24 cellular contexts compared by ENCODE assay signal in genomic region chr11:95516786-95517185, GRCh38.
A peak's percentile ranks its signal among the peaks of the same experiment; 100 is the strongest.
DNase-seq lines count a peak whose midpoint lies in the region; ATAC-seq and TF ChIP-seq lines count a peak whose summit lies in the region.
"Had no signal": no experiment of that assay in that cellular context is flagged by ENCODE, and none has a peak within 500 bp of the region (broad histone marks: within the 10 kb centered on the region; RNA-seq: fewer than 3 reads in every experiment).

No MANE protein-coding gene starts in this region.

- peak; percentile 58 for DNase-seq in GM04504 (ENCODE audit: low read depth)
- DNase-seq in adipocyte (ENCODE audit: low read depth): peak; percentile 86
- DNase-seq in fibroblast of lung (ENCODE audit: low read depth in 2 of 2): peak; percentile 56 to 96
- peak; percentile 93 for DNase-seq in skeletal muscle cell (ENCODE audit: low read depth)
- no peak for DNase-seq in NCI-H1417 treated with DMSO at 0.1 percent for 48 hours (lab: John Stamatoyannopoulos, UW)
- DNase-seq in body of pancreas: no peak
- DNase-seq in progenitor cell of endocrine pancreas (ENCODE audit: low spot score, unreplicated experiment): no peak
- DNase-seq in Karpas-422: no peak
- DNase-seq: activated B cell treated with CpG ODN at 0.5 μM for 24 hours; activated CD8-positive, alpha-beta T cell treated with anti-CD3 and anti-CD28 coated beads for 36 hours; activated naive CD4-positive, alpha-beta T cell treated with anti-CD3 and anti-CD28 coated beads for 36 hours; activated T-cell treated with anti-CD3 and anti-CD28 coated beads, Interleukin-2, amount 50 U/mL, for 1 hour; brain microvascular endothelial cell; dermis blood vessel endothelial cell; EL; heart right ventricle; NCI-H1105 treated with DMSO at 0.1 percent for 48 hours; occipital lobe; OCI-M1; stimulated activated CD4-positive, alpha-beta T cell treated with anti-CD3 and anti-CD28 coated beads, Interleukin-15, amount 100 ng/mL, for 24 hours; T-helper 2 cell had no signal

- H3K79me2 ChIP-seq in fibroblast of lung (ENCODE audit: control insufficient read depth, insufficient read depth, low read length) (no peaks in the 10 kb centered on the region), Karpas-422 (ENCODE audit: low read length) (no peaks in the 10 kb centered on the region)

- 77 to 86% methylated on average over 2 of the region's 2 CpGs for WGBS in body of pancreas, 2 donors

- no peak overlapping the region for H3K4me2 ChIP-seq in fibroblast of lung (ENCODE audit: extremely low read depth, insufficient read depth, low read length)
- no peak overlapping the region for H3K4me2 ChIP-seq in Karpas-422 (ENCODE audit: low read depth, low read length, poor library complexity, severe bottlenecking)

- H3K27ac ChIP-seq in fibroblast of lung (ENCODE audit: insufficient read depth, low read length): no peak overlapping the region
- no peak overlapping the region for H3K27ac ChIP-seq in body of pancreas
- H3K27ac ChIP-seq in Karpas-422 (ENCODE audit: low read length): no peak overlapping the region
- H3K27ac ChIP-seq: brain microvascular endothelial cell, heart right ventricle, SJSA1, thoracic aorta had no signal

- no peak overlapping the region for H3K4me3 Mint-ChIP-seq in progenitor cell of endocrine pancreas (ENCODE audit: low read depth)
- H3K4me3 Mint-ChIP-seq: activated B cell treated with CpG ODN at 0.5 μM for 24 hours; activated CD8-positive, alpha-beta T cell treated with anti-CD3 and anti-CD28 coated beads for 36 hours; activated naive CD4-positive, alpha-beta T cell treated with anti-CD3 and anti-CD28 coated beads for 36 hours; B cell had no signal

- H3K27me3 ChIP-seq in adipocyte (replicated peaks; ENCODE audit: control insufficient read depth, insufficient read depth, low read length): no peaks in the 10 kb centered on the region
- H3K27me3 ChIP-seq in fibroblast of lung (ENCODE audit: control insufficient read depth, insufficient read depth, low read length): no peaks in the 10 kb centered on the region
- H3K27me3 ChIP-seq in body of pancreas: no peaks in the 10 kb centered on the region
- H3K27me3 ChIP-seq in Karpas-422 (ENCODE audit: low read length): 0 out of 2 replicates have a peak, but pooled peaks cover 3% of the 10 kb centered on the region
- H3K27me3 ChIP-seq: brain microvascular endothelial cell, heart right ventricle, SJSA1 had no signal

- H4K20me1 ChIP-seq in fibroblast of lung (ENCODE audit: control insufficient read depth, extremely low read depth, insufficient read depth, low read length) (no peaks in the 10 kb centered on the region), Karpas-422 (ENCODE audit: insufficient read depth, low read depth, low read length) (no peaks in the 10 kb centered on the region)

- TF ChIP-seq CTCF in fibroblast of lung (conservative IDR thresholded peaks at IDR 0.05 in 1 of 2, IDR thresholded peaks at IDR 0.05 in 1 of 2; ENCODE audit: low read depth in 1 of 2, low read length in 2 of 2): no peak
- no peak for TF ChIP-seq CTCF in body of pancreas (IDR thresholded peaks at IDR 0.05)
- TF ChIP-seq CTCF in progenitor cell of endocrine pancreas (IDR thresholded peaks at IDR 0.05; ENCODE audit: unreplicated experiment): no peak

- no peak for TF ChIP-seq POLR2A in body of pancreas (IDR thresholded peaks at IDR 0.05)

- H3K4me3 ChIP-seq in adipocyte (ENCODE audit: low read length) (no peak overlapping the region), fibroblast of lung (replicated peaks in 1 of 4; ENCODE audit: control extremely low read depth in 1 of 4, insufficient read depth in 1 of 4, low read depth in 3 of 4, low read length in 4 of 4) (no peak overlapping the region), skeletal muscle cell (ENCODE audit: low read depth, low read length) (no peak overlapping the region), body of pancreas (no peak overlapping the region), Karpas-422 (ENCODE audit: low read length) (no peak overlapping the region)
- H3K4me3 ChIP-seq: heart right ventricle, SJSA1, thoracic aorta had no signal

- intact Hi-C loops in body of pancreas (cut with DNase I): no loop called here

- H3K4me1 ChIP-seq in adipocyte (ENCODE audit: control insufficient read depth, insufficient read depth, low read length): peaks cover 69% of the 10 kb centered on the region
- H3K4me1 ChIP-seq in fibroblast of lung (ENCODE audit: control insufficient read depth, extremely low read depth, insufficient read depth, low read length): peaks cover 3% of the 10 kb centered on the region
- no peaks in the 10 kb centered on the region for H3K4me1 ChIP-seq in body of pancreas
- no peaks in the 10 kb centered on the region for H3K4me1 ChIP-seq in Karpas-422 (ENCODE audit: low read length)
- H3K4me1 ChIP-seq: SJSA1 had no signal

- peaks cover 4% of the 10 kb centered on the region for H3K27me3 Mint-ChIP-seq in progenitor cell of endocrine pancreas
- H3K27me3 Mint-ChIP-seq: activated B cell treated with CpG ODN at 0.5 μM for 24 hours; activated CD8-positive, alpha-beta T cell treated with anti-CD3 and anti-CD28 coated beads for 36 hours; B cell had no signal

- ATAC-seq in body of pancreas: no peak
- ATAC-seq: activated CD8-positive, alpha-beta T cell treated with anti-CD3 and anti-CD28 coated beads for 36 hours; heart right ventricle had no signal

- no peaks in the 10 kb centered on the region for H3K36me3 Mint-ChIP-seq in progenitor cell of endocrine pancreas (ENCODE audit: insufficient read depth)

- H3K27ac Mint-ChIP-seq in progenitor cell of endocrine pancreas: no peak overlapping the region
- H3K27ac Mint-ChIP-seq: activated B cell treated with CpG ODN at 0.5 μM for 24 hours; activated CD8-positive, alpha-beta T cell treated with anti-CD3 and anti-CD28 coated beads for 36 hours; activated naive CD4-positive, alpha-beta T cell treated with anti-CD3 and anti-CD28 coated beads for 36 hours; B cell had no signal

- H3K9ac ChIP-seq in adipocyte (ENCODE audit: low read length) (no peak overlapping the region), fibroblast of lung (ENCODE audit: insufficient read depth, low read length) (no peak overlapping the region), Karpas-422 (ENCODE audit: low read length) (no peak overlapping the region)

- H3K9me3 ChIP-seq in adipocyte (ENCODE audit: control insufficient read depth, low read length) (no peaks in the 10 kb centered on the region), fibroblast of lung (ENCODE audit: control insufficient read depth, insufficient read depth, low read depth, low read length) (no peaks in the 10 kb centered on the region), body of pancreas (no peaks in the 10 kb centered on the region), Karpas-422 (ENCODE audit: low read length) (no peaks in the 10 kb centered on the region)
- H3K9me3 ChIP-seq: heart right ventricle, SJSA1, thoracic aorta had no signal

- H3K4me1 Mint-ChIP-seq in progenitor cell of endocrine pancreas (ENCODE audit: low read depth): peaks cover 5% of the 10 kb centered on the region
- H3K4me1 Mint-ChIP-seq: activated B cell treated with CpG ODN at 0.5 μM for 24 hours, B cell had no signal

- H2AFZ ChIP-seq in fibroblast of lung (ENCODE audit: low read length) (no peak overlapping the region), Karpas-422 (ENCODE audit: low read length) (no peak overlapping the region)

- H3K36me3 ChIP-seq in adipocyte (ENCODE audit: control insufficient read depth, insufficient read depth, low read length, severe bottlenecking) (no peaks in the 10 kb centered on the region), fibroblast of lung (ENCODE audit: control insufficient read depth, insufficient read depth, low read length) (no peaks in the 10 kb centered on the region), body of pancreas (replicated peaks in 1 of 2; ENCODE audit: insufficient read depth in 1 of 2, low read depth in 2 of 2) (no peaks in the 10 kb centered on the region), Karpas-422 (ENCODE audit: insufficient read depth, low read length) (no peaks in the 10 kb centered on the region)
- H3K36me3 ChIP-seq: brain microvascular endothelial cell, heart right ventricle, SJSA1, thoracic aorta had no signal

- no peaks in the 10 kb centered on the region for H3K9me2 ChIP-seq in Karpas-422 (replicated peaks; ENCODE audit: insufficient read depth, low read length)

- no peaks in the 10 kb centered on the region for H3K9me3 Mint-ChIP-seq in progenitor cell of endocrine pancreas (ENCODE audit: low read depth)
- H3K9me3 Mint-ChIP-seq: activated B cell treated with CpG ODN at 0.5 μM for 24 hours; activated naive CD4-positive, alpha-beta T cell treated with anti-CD3 and anti-CD28 coated beads for 36 hours had no signal

Comparison
In these comparisons a context has a peak if more than half of its experiments do, and no peak if none do; other contexts are left out.
1. DNase-seq: peak in GM04504 (single experiment), adipocyte (single experiment), fibroblast of lung (2 of 2) and skeletal muscle cell (single experiment); none in NCI-H1417 treated with DMSO at 0.1 percent for 48 hours (single experiment), body of pancreas (0 of 4), progenitor cell of endocrine pancreas (single experiment) and Karpas-422 (single experiment).